Comparison of ENCODE assay signal across 1 cellular context in the genomic region with DNA sequence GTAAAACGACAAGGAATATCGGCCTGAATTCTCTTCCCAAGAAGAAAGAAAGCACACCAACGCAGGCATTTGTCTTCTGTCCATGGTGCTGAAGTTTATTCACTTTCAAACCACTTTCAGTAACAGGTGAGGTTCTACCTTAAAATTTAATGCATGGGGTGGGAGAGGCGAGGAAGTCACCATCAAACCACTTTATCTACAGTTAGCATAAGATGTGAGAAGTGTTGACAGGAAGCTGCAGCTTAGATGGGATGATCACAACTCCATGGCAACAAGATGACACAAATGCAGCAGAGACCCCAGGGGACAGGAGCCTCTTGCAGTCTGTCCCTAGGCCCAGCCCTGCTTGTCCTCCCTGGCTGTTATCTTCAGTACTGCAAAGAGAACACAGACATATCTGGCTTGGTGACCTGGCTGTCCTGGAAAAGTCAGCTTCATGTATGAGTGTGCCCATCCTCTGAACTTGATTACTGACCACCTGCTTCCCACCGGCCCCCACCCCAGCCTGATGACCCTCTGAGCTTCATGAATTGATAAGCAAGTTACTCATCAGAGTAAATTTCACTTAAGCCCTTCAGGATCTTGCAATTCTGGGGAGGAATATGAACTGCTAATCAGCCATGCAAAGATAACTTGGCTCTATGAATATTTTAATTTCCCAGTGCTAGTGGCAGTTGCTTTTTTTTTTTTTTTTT.
A peak's percentile ranks its signal among the peaks of the same experiment; 100 is the strongest.
TF ChIP-seq lines count a peak whose summit lies in the region.

No MANE protein-coding gene starts in this region.

TF ChIP-seq in H1, 55 proteins besides CTCF, POLR2A, EP300 and RAD21:
- no peak for TF ChIP-seq USF2 (IDR thresholded peaks at IDR 0.05; ENCODE audit: low read length)
- TF ChIP-seq SIN3A (conservative IDR thresholded peaks at IDR 0.05 in 1 of 2, IDR thresholded peaks at IDR 0.05 in 1 of 2; ENCODE audit: low read depth in 1 of 2, low read length in 2 of 2): peak in 1 of 2 experiments; percentile 46; a peak in 1 of 4 replicates
TF ChIP-seq in H1: peak in this region for 1.
